ENCODE assay signal across 30 cellular contexts in genomic region chr11:122036493-122036892, GRCh38.
"Had no signal": no experiment of that assay in that cellular context is flagged by ENCODE, and none has a peak within 500 bp of the region (broad histone marks: within the 10 kb centered on the region; RNA-seq: fewer than 3 reads in every experiment).

No MANE protein-coding gene starts in this region.

- H3K4me1 ChIP-seq: breast epithelium, stomach, upper lobe of right lung had no signal

- H3K36me3 ChIP-seq: breast epithelium, left ventricle myocardium inferior, ovary, stomach, thyroid gland, upper lobe of right lung had no signal

- H3K4me2 ChIP-seq: smooth muscle cell had no signal

- H3K4me1 Mint-ChIP-seq: activated naive CD8-positive, alpha-beta T cell treated with anti-CD3 and anti-CD28 coated beads for 36 hours; naive thymus-derived CD4-positive, alpha-beta T cell; stimulated activated naive B cell treated with anti-CD40 and anti-IgM and Interleukin-4, amounts not matched to agents 10 μg/mL and 1 μg/mL and 100 μg/mL, for 72 hours had no signal

- H3K4me3 ChIP-seq: breast epithelium, left ventricle myocardium inferior, lung, ovary, smooth muscle cell, stomach, thyroid gland, upper lobe of right lung had no signal

- H3K9me3 ChIP-seq: breast epithelium, left ventricle myocardium inferior, ovary, stomach, thyroid gland, upper lobe of right lung had no signal

- H3K27me3 Mint-ChIP-seq: progenitor cell of endocrine pancreas had no signal

- H3K27ac Mint-ChIP-seq: activated naive CD4-positive, alpha-beta T cell treated with anti-CD3 and anti-CD28 coated beads for 36 hours; activated naive CD8-positive, alpha-beta T cell treated with anti-CD3 and anti-CD28 coated beads for 36 hours; dendritic cell treated with granulocyte-macrophage colony-stimulating factor and Interleukin-4, amounts not matched to agents 40 ng/mL and 50 ng/mL, for 4 days; endodermal cell; naive thymus-derived CD4-positive, alpha-beta T cell; progenitor cell of endocrine pancreas; stimulated activated naive B cell treated with anti-CD40 and anti-IgM and Interleukin-4, amounts not matched to agents 10 μg/mL and 1 μg/mL and 100 μg/mL, for 72 hours; T-helper 1 cell treated with Interleukin-12 subunit alpha and Interleukin-12 subunit beta and Interleukin-4 antibody, amounts not matched to agents 30 μg/mL and 1 μg/mL, for 36 hours had no signal

- H3K9me3 Mint-ChIP-seq: activated naive CD4-positive, alpha-beta T cell treated with anti-CD3 and anti-CD28 coated beads for 36 hours; activated naive CD8-positive, alpha-beta T cell treated with anti-CD3 and anti-CD28 coated beads for 36 hours; dendritic cell treated with granulocyte-macrophage colony-stimulating factor and Interleukin-4, amounts not matched to agents 40 ng/mL and 50 ng/mL, for 4 days; endodermal cell; stimulated activated naive B cell treated with anti-CD40 and anti-IgM and Interleukin-4, amounts not matched to agents 10 μg/mL and 1 μg/mL and 100 μg/mL, for 72 hours; T-helper 1 cell treated with Interleukin-12 subunit alpha and Interleukin-12 subunit beta and Interleukin-4 antibody, amounts not matched to agents 30 μg/mL and 1 μg/mL, for 36 hours had no signal

- H3K27me3 ChIP-seq: breast epithelium, ovary, stomach, thyroid gland, upper lobe of right lung had no signal

- H3K4me3 Mint-ChIP-seq: activated naive CD4-positive, alpha-beta T cell treated with anti-CD3 and anti-CD28 coated beads for 36 hours; activated naive CD8-positive, alpha-beta T cell treated with anti-CD3 and anti-CD28 coated beads for 36 hours; dendritic cell treated with granulocyte-macrophage colony-stimulating factor and Interleukin-4, amounts not matched to agents 40 ng/mL and 50 ng/mL, for 4 days; endodermal cell; mesothelial cell of epicardium; naive thymus-derived CD4-positive, alpha-beta T cell; stimulated activated naive B cell treated with anti-CD40 and anti-IgM and Interleukin-4, amounts not matched to agents 10 μg/mL and 1 μg/mL and 100 μg/mL, for 72 hours; T-helper 1 cell treated with Interleukin-12 subunit alpha and Interleukin-12 subunit beta and Interleukin-4 antibody, amounts not matched to agents 30 μg/mL and 1 μg/mL, for 36 hours had no signal

- H3K36me3 Mint-ChIP-seq: activated naive CD8-positive, alpha-beta T cell treated with anti-CD3 and anti-CD28 coated beads for 36 hours; mesothelial cell of epicardium; naive thymus-derived CD4-positive, alpha-beta T cell; stimulated activated naive B cell treated with anti-CD40 and anti-IgM and Interleukin-4, amounts not matched to agents 10 μg/mL and 1 μg/mL and 100 μg/mL, for 72 hours had no signal

- H3K27ac ChIP-seq: breast epithelium, left ventricle myocardium inferior, ovary, stomach, thyroid gland, upper lobe of right lung, VCaP had no signal

- ATAC-seq: esophagus mucosa; naive thymus-derived CD4-positive, alpha-beta T cell; sciatic nerve; stimulated activated naive B cell treated with anti-CD40 and anti-IgM and Interleukin-4, amounts not matched to agents 10 μg/mL and 1 μg/mL and 100 μg/mL, for 72 hours; upper lobe of right lung had no signal

- DNase-seq: activated CD4-positive, alpha-beta T cell treated with anti-CD3 and anti-CD28 coated beads for 4 hours; activated CD4-positive, alpha-beta T cell treated with anti-CD3 and anti-CD28 coated beads, Interleukin-2, amount 50 U/mL, for 4 hours; activated effector memory CD4-positive, alpha-beta T cell treated with Interleukin-2 at 50 U/mL for 16 hours; activated naive CD4-positive, alpha-beta T cell treated with anti-CD3 and anti-CD28 coated beads for 36 hours; activated naive CD8-positive, alpha-beta T cell treated with anti-CD3 and anti-CD28 coated beads for 36 hours; activated T-cell treated with anti-CD3 and anti-CD28 coated beads for 4 hours; central memory CD4-positive, alpha-beta T cell; endodermal cell; kidney glomerular epithelial cell; left ventricle myocardium inferior; naive thymus-derived CD4-positive, alpha-beta T cell; ovary; retina; stimulated activated CD4-positive, alpha-beta T cell treated with anti-CD3 and anti-CD28 coated beads, Interleukin-1b, Interleukin-23, amount 100 ng/mL, for 48 hours; stimulated activated naive B cell treated with anti-CD40 and anti-IgM and Interleukin-4, amounts not matched to agents 10 μg/mL and 1 μg/mL and 100 μg/mL, for 72 hours; stomach; SW 1271; T-helper 9 cell; thyroid gland; upper lobe of right lung had no signal
